ENCODE assay signal across 19 cellular contexts in the genomic region with DNA sequence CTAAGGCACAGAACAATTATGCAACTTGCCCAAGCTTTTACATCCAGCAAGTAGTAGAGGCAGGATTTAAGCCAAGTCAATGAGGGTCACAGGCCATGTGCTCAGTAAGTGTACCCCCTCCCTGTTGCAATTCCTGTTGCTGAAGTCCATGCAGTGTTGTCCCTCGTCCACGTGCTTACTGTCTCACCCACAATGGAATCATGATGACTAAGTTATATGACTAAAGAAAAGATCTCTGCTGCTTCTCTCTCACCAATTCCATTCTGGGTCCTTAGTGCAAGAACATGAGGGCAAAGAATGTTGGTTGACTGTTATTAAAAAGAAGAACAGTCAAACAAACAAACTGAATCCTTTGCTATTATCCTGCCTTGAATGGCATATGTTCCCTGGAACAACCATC.
A peak's percentile ranks its signal among the peaks of the same experiment; 100 is the strongest.
DNase-seq lines count a peak whose midpoint lies in the region; ATAC-seq and TF ChIP-seq lines count a peak whose summit lies in the region.
"Had no signal": no experiment of that assay in that cellular context is flagged by ENCODE, and none has a peak within 500 bp of the region (broad histone marks: within the 10 kb centered on the region; RNA-seq: fewer than 3 reads in every experiment).

No MANE protein-coding gene starts in this region.

- no peak overlapping the region for H3K4me3 Mint-ChIP-seq in activated CD8-positive, alpha-beta memory T cell treated with anti-CD3 and anti-CD28 coated beads, Interleukin-2, amount 10 ng/mL, durations not matched to agents 7 days and 5 days
- no peak overlapping the region for H3K4me3 Mint-ChIP-seq in naive thymus-derived CD8-positive, alpha-beta T cell
- H3K4me3 Mint-ChIP-seq: IgD-negative memory B cell had no signal

- no peaks in the 10 kb centered on the region for H3K36me3 Mint-ChIP-seq in activated CD8-positive, alpha-beta memory T cell treated with anti-CD3 and anti-CD28 coated beads, Interleukin-2, amount 10 ng/mL, durations not matched to agents 7 days and 5 days
- H3K36me3 Mint-ChIP-seq in naive thymus-derived CD8-positive, alpha-beta T cell, result no peaks in the 10 kb centered on the region

- no peaks in the 10 kb centered on the region for H3K9me3 Mint-ChIP-seq in activated CD8-positive, alpha-beta memory T cell treated with anti-CD3 and anti-CD28 coated beads, Interleukin-2, amount 10 ng/mL, durations not matched to agents 7 days and 5 days (ENCODE audit: low read depth)
- peaks cover 0 to 6% (median 0%) of the 10 kb centered on the region in 9 donors for H3K9me3 Mint-ChIP-seq in naive thymus-derived CD8-positive, alpha-beta T cell

- no peak overlapping the region for H3K27ac Mint-ChIP-seq in activated CD8-positive, alpha-beta memory T cell treated with anti-CD3 and anti-CD28 coated beads, Interleukin-2, amount 10 ng/mL, durations not matched to agents 7 days and 5 days
- H3K27ac Mint-ChIP-seq in naive thymus-derived CD8-positive, alpha-beta T cell, result no peak overlapping the region
- H3K27ac Mint-ChIP-seq: IgD-negative memory B cell had no signal

- H3K4me1 Mint-ChIP-seq in activated CD8-positive, alpha-beta memory T cell treated with anti-CD3 and anti-CD28 coated beads, Interleukin-2, amount 10 ng/mL, durations not matched to agents 7 days and 5 days, result no peaks in the 10 kb centered on the region
- H3K4me1 Mint-ChIP-seq in naive thymus-derived CD8-positive, alpha-beta T cell, result peaks cover 0 to under 1% (median 0%) of the 10 kb centered on the region in 4 donors

- in situ Hi-C loops in brain microvascular endothelial cell (cut with HindIII; ENCODE audit: low pct_ligation_motif_present, low sequenced_read_pairs), result no loop called here

- H3K27me3 ChIP-seq in brain microvascular endothelial cell (replicated peaks), result no peaks in the 10 kb centered on the region
- H3K27me3 ChIP-seq: pancreas, Peyer's patch, thyroid gland had no signal

- POLR2A ChIA-PET in naive thymus-derived CD8-positive, alpha-beta T cell (lab: Charles Lee), result no interaction called here

- no peak for ATAC-seq in activated CD8-positive, alpha-beta memory T cell treated with anti-CD3 and anti-CD28 coated beads, Interleukin-2, amount 10 ng/mL, durations not matched to agents 7 days and 5 days
- ATAC-seq in GM18498 (IDR thresholded peaks at IDR 0.05; ENCODE audit: unreplicated experiment), result no peak
- ATAC-seq in naive thymus-derived CD8-positive, alpha-beta T cell, result no peak
- ATAC-seq: HCT116, mucosa of descending colon had no signal

- H3K27me3 Mint-ChIP-seq in activated CD8-positive, alpha-beta memory T cell treated with anti-CD3 and anti-CD28 coated beads, Interleukin-2, amount 10 ng/mL, durations not matched to agents 7 days and 5 days, result no peaks in the 10 kb centered on the region
- H3K27me3 Mint-ChIP-seq in naive thymus-derived CD8-positive, alpha-beta T cell, result no peaks in the 10 kb centered on the region

- no peaks in the 10 kb centered on the region for H3K36me3 ChIP-seq in brain microvascular endothelial cell (replicated peaks)
- H3K36me3 ChIP-seq: pancreas, Peyer's patch, thyroid gland, WERI-Rb-1 had no signal

- DNase-seq in HS-5 (ENCODE audit: low read depth), result peak; percentile 31
- DNase-seq in brain microvascular endothelial cell, result peak; percentile 68
- DNase-seq in hepatic stellate cell (ENCODE audit: low spot score), result peak; percentile 16
- no peak for DNase-seq in NCI-H2107 (lab: John Stamatoyannopoulos, UW)
- no peak for DNase-seq in activated CD8-positive, alpha-beta memory T cell treated with anti-CD3 and anti-CD28 coated beads, Interleukin-2, amount 10 ng/mL, durations not matched to agents 7 days and 5 days
- no peak for DNase-seq in naive thymus-derived CD8-positive, alpha-beta T cell
- DNase-seq: amniotic stem cell, DMS53, hippocampal formation, mucosa of descending colon, pancreas, Peyer's patch, thyroid gland, WERI-Rb-1 had no signal

- no peak overlapping the region for H3K4me3 ChIP-seq in brain microvascular endothelial cell (ENCODE audit: low read depth, low read length)
- H3K4me3 ChIP-seq: mucosa of descending colon, pancreas, Peyer's patch, skin epidermis, thyroid gland had no signal

- TF ChIP-seq CTCF in brain microvascular endothelial cell (IDR thresholded peaks at IDR 0.05; ENCODE audit: low read depth, low read length, missing control alignments), result no peak

- CTCF ChIA-PET in activated CD8-positive, alpha-beta memory T cell treated with anti-CD3 and anti-CD28 coated beads, Interleukin-2, amount 10 ng/mL, durations not matched to agents 7 days and 5 days (lab: Charles Lee), result no interaction called here

- H3K27ac ChIP-seq in brain microvascular endothelial cell, result no peak overlapping the region
- H3K27ac ChIP-seq: C4-2B, pancreas, Peyer's patch, skin epidermis, thyroid gland had no signal

Comparison
In these comparisons a context has a peak if more than half of its experiments do, and no peak if none do; other contexts are left out.
1. DNase-seq: peak in HS-5 (single experiment), brain microvascular endothelial cell (single experiment) and hepatic stellate cell (single experiment); none in NCI-H2107 (single experiment), activated CD8-positive, alpha-beta memory T cell treated with anti-CD3 and anti-CD28 coated beads, Interleukin-2, amount 10 ng/mL, durations not matched to agents 7 days and 5 days (single experiment) and naive thymus-derived CD8-positive, alpha-beta T cell (0 of 10).